8 cellular contexts compared by ENCODE assay signal in the genomic region with DNA sequence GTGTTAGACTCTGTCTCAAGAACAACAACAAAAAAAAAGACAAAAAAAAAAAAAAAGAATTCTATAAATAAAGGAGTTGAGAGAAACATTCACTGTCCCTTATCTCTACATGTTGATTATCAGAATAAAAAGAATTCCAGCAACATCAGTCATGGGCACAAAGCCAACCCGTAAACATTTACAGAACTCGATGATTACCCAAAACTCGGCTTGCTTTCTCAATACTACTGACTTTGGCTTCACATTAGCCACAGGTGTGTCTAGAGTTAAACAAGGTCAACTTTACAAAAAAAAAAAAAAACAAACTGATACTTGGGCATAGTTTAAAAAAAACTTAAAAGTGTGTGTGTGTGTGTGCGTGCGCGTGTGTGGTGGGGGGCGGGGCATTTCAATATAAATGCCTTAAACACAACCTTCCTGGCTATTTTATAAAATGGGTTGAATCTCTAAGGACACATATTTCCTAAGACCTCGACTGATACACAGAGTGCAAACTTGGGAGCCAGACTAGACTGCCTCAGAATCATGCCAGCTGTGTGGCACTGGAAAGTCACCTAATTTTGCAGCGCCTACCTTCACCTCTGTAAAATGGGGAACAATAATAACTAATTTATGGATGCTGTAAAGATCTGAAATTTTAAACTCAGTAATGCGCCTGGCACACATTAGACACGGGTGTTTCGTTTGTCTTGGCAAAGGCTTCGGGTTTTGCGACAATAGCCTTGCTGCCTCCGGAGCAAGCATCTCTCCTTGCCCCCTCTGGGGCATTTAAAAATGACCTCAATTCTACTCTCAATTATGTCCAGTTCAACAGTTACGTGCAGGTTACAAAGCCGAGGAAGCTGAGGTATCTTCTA. TPM values are rescaled to one million over a fixed set of nuclear protein-coding genes. Genes with fewer than 3 reads are reported as not detected.
DNase-seq lines count a peak whose midpoint lies in the region; ATAC-seq and TF ChIP-seq lines count a peak whose summit lies in the region.

No MANE protein-coding gene starts in this region.

- H3K4me1 ChIP-seq in BE2C (no peaks in the 10 kb centered on the region; the same call in none of the 2 replicates), PC-3 (ENCODE audit: insufficient read depth, low read length) (peaks cover 30% of the 10 kb centered on the region), endodermal cell (ENCODE audit: control insufficient read depth, insufficient read depth, low read length) (peaks cover 4% of the 10 kb centered on the region)

- no peaks in the 10 kb centered on the region for H3F3A ChIP-seq in PC-3 (ENCODE audit: low read length, unreplicated experiment)

- peak overlapping the region; percentile 99 for H3K4me2 ChIP-seq in PC-3 (ENCODE audit: low read length)

- H3K27me3 Mint-ChIP-seq in endodermal cell (ENCODE audit: insufficient read depth) (no peaks in the 10 kb centered on the region), natural killer cell (ENCODE audit: low read depth in 2 of 2) (no peaks in the 10 kb centered on the region)

- H3K9me2 ChIP-seq in PC-3 (replicated peaks; ENCODE audit: low read length): no peaks in the 10 kb centered on the region

- TSS peak; percentile 47 for BruUV-seq in PC-3 (replicated peaks; lab: Mats Ljungman, UMichigan)

- H3K27me3 ChIP-seq in BE2C (no peaks in the 10 kb centered on the region), PC-3 (ENCODE audit: low read length) (no peaks in the 10 kb centered on the region), endodermal cell (ENCODE audit: control insufficient read depth, insufficient read depth, low read length, poor library complexity, severe bottlenecking) (no peaks in the 10 kb centered on the region)

- peaks cover 53% of the 10 kb centered on the region for H3K79me2 ChIP-seq in PC-3 (ENCODE audit: low read length)

- WGBS in endodermal cell (ENCODE audit: insufficient coverage in 1 of 2, insufficient read length in 1 of 2), 2 experiments: 20 to 34% methylated on average over 7 to 13 of the region's 17 CpGs

- H3K27ac Mint-ChIP-seq in endodermal cell (peak overlapping the region; percentile 84), natural killer cell (peak overlapping the region; percentile 21 to 68)

- POLR2A ChIA-PET in PC-3 (lab: Charles Lee; ENCODE audit: unreplicated experiment): no interaction called here

- CTCF ChIA-PET in PC-3 (lab: Charles Lee): interaction anchor here (0.6 to 1.4 kb wide), 4 partner anchors 16 to 246 kb away, joined by 3 to 5 read pairs (median 4); partner anchors contain the start of gene SPRYD7

- ATAC-seq in GM18517 (IDR thresholded peaks at IDR 0.05; ENCODE audit: unreplicated experiment) (peak; percentile 23), HG02970 (IDR thresholded peaks at IDR 0.05; ENCODE audit: low FRiP score, unreplicated experiment) (peak; percentile 6), PC-3 (peak; percentile 9), natural killer cell (peak in 1 of 3 donors; percentile 2)

- peak overlapping the region; percentile 85 for H3K27ac ChIP-seq in PC-3 (ENCODE audit: low read length)
- H3K27ac ChIP-seq in endodermal cell (ENCODE audit: low read depth, low read length): peak overlapping the region; percentile 87

- DNase-seq in BE2C (peak; percentile 25), PC-3 (peak; percentile 67), endodermal cell (no peak), natural killer cell (no peak), medulla oblongata (ENCODE audit: extremely low spot score) (no peak), midbrain (lab: John Stamatoyannopoulos, UW) (no peak)

- peak overlapping the region; percentile 77 for H3K4me3 Mint-ChIP-seq in endodermal cell
- peak overlapping the region; percentile 89 for H3K4me3 Mint-ChIP-seq in natural killer cell

- intact Hi-C loops in PC-3 (cut with micrococcal nuclease) (loop anchor here (2.0 kb wide), 1 partner anchor 102 kb away; the partner anchor contains the start of gene KPNA3), natural killer cell (cut with micrococcal nuclease) (no loop called here)

- peaks cover 17% of the 10 kb centered on the region; the same call in 1 of the 2 replicates for H4K20me1 ChIP-seq in PC-3 (ENCODE audit: low read length)

- H3K4me3 ChIP-seq in BE2C (ENCODE audit: low read depth, low read length) (peak overlapping the region; percentile 98), PC-3 (ENCODE audit: low read length) (peak overlapping the region; percentile 98), endodermal cell (ENCODE audit: low read length) (peak overlapping the region; percentile 99)

- H2AFZ ChIP-seq in PC-3 (ENCODE audit: low read length): peak overlapping the region; percentile 70

- peaks cover 31% of the 10 kb centered on the region for H3K36me3 ChIP-seq in BE2C
- H3K36me3 ChIP-seq in PC-3 (ENCODE audit: low read depth, low read length): no peaks in the 10 kb centered on the region
- H3K36me3 ChIP-seq in endodermal cell (ENCODE audit: control insufficient read depth, insufficient read depth, low read length): peaks cover 15% of the 10 kb centered on the region

- peak overlapping the region; percentile 89 for H3K9ac ChIP-seq in PC-3 (ENCODE audit: low read length)
- H3K9ac ChIP-seq in endodermal cell (ENCODE audit: extremely low read depth, low read length, poor library complexity, severe bottlenecking): peak overlapping the region; percentile 72

- no peak for TF ChIP-seq CTCF in BE2C (IDR thresholded peaks at IDR 0.05; ENCODE audit: low read depth, low read length)
- no peak for TF ChIP-seq CTCF in PC-3 (conservative IDR thresholded peaks at IDR 0.05; ENCODE audit: low read depth, low read length)
- TF ChIP-seq CTCF in endodermal cell (conservative IDR thresholded peaks at IDR 0.05): no peak
- no peak for TF ChIP-seq CTCF in natural killer cell (IDR thresholded peaks at IDR 0.05)

- H3K9me3 Mint-ChIP-seq in endodermal cell: no peaks in the 10 kb centered on the region
- H3K9me3 Mint-ChIP-seq in natural killer cell: no peaks in the 10 kb centered on the region

- H3K36me3 Mint-ChIP-seq in endodermal cell (ENCODE audit: low read depth) (peaks cover 22% of the 10 kb centered on the region), natural killer cell (no peaks in the 10 kb centered on the region)

- H3K9me3 ChIP-seq in BE2C: no peaks in the 10 kb centered on the region
- H3K9me3 ChIP-seq in PC-3 (ENCODE audit: low read length): no peaks in the 10 kb centered on the region
- no peaks in the 10 kb centered on the region for H3K9me3 ChIP-seq in endodermal cell (ENCODE audit: control insufficient read depth, low read length)

- H3K4me1 Mint-ChIP-seq in endodermal cell (peaks cover 10% of the 10 kb centered on the region), natural killer cell (peaks cover 12 to 19% of the 10 kb centered on the region in 2 donors)

RNA-seq across cellular contexts. Expression of gene EBPL, which starts 0.9 kb away (rescaled TPM):
- polyA plus RNA-seq in BE2C (2012; ENCODE audit: insufficient read depth, insufficient read length, low read depth): 122 TPM
- total RNA-seq in PC-3 (2014; rRNA removed) (108 and 118 TPM in 2 replicates), endodermal cell (10 to 100 TPM; 60.2 to 85.2 TPM), natural killer cell (10 to 100 TPM in 2 of 3 donors, 1 to 10 TPM in 1; 7.1 to 11.3 (median 10.7) TPM)
- polyA plus RNA-seq in endodermal cell (2013, experiment 1 of 2): 96.3 TPM
- 89.8 TPM for polyA plus RNA-seq in endodermal cell (2013, experiment 2 of 2)

Comparison
In these comparisons a context has a peak if more than half of its experiments do, and no peak if none do; other contexts are left out.
1. DNase-seq: peak in BE2C (single experiment) and PC-3 (single experiment); none in endodermal cell (single experiment), natural killer cell (single experiment), medulla oblongata (single experiment) and midbrain (single experiment).
2. Peak in every context shown above with its lines, with median percentiles within 50 percentile points of each other: H3K4me3 ChIP-seq.